ENCODE assay signal across 2 cellular contexts in genomic region chr7:90383422-90383821, GRCh38.
TF ChIP-seq lines count a peak whose summit lies in the region.

No MANE protein-coding gene starts in this region.

TF ChIP-seq in HCT116, 20 proteins besides CTCF, POLR2A, EP300 and RAD21:
- TF ChIP-seq POLR2AphosphoS5 (IDR thresholded peaks at IDR 0.05; ENCODE audit: low read depth, low read length) (no peak), ZNF274 (IDR thresholded peaks at IDR 0.05; ENCODE audit: low read depth, low read length) (no peak), FOSL1 (IDR thresholded peaks at IDR 0.05; ENCODE audit: low read depth) (0 out of 2 replicates have a peak, but pooled peaks have one; percentile 9)

TF ChIP-seq in SK-N-SH, 30 proteins besides CTCF, POLR2A, EP300 and RAD21:
- TF ChIP-seq TCF12 (IDR thresholded peaks at IDR 0.05) (peak; percentile 70; the same call in 1 of the 2 replicates), RXRA (IDR thresholded peaks at IDR 0.05; ENCODE audit: borderline replicate concordance, low read depth) (no peak), PBX3 (IDR thresholded peaks at IDR 0.05) (peak; percentile 57), FOSL2 (IDR thresholded peaks at IDR 0.05; ENCODE audit: borderline replicate concordance, low read depth) (peak; percentile 82), POLR2AphosphoS5 (IDR thresholded peaks at IDR 0.05; ENCODE audit: low read depth, low read length) (peak; percentile 12; the same call in 1 of the 2 replicates), FOXM1 (IDR thresholded peaks at IDR 0.05; ENCODE audit: low read depth) (no peak; the same call in 1 of the 2 replicates), CHD2 (IDR thresholded peaks at IDR 0.05; ENCODE audit: low read length, partially characterized antibody) (no peak), SMC3 (IDR thresholded peaks at IDR 0.05; ENCODE audit: low read depth, low read length) (no peak), NFIC (IDR thresholded peaks at IDR 0.05; ENCODE audit: borderline replicate concordance) (peak; percentile 62; the same call in 1 of the 2 replicates), NRF1 (IDR thresholded peaks at IDR 0.05; ENCODE audit: low read depth, low read length) (no peak), TEAD4 (IDR thresholded peaks at IDR 0.05; ENCODE audit: borderline replicate concordance, insufficient read depth) (0 out of 2 replicates have a peak, but pooled peaks have one; percentile 43), JUND (IDR thresholded peaks at IDR 0.05) (peak; percentile 76)
